In the genomic region with DNA sequence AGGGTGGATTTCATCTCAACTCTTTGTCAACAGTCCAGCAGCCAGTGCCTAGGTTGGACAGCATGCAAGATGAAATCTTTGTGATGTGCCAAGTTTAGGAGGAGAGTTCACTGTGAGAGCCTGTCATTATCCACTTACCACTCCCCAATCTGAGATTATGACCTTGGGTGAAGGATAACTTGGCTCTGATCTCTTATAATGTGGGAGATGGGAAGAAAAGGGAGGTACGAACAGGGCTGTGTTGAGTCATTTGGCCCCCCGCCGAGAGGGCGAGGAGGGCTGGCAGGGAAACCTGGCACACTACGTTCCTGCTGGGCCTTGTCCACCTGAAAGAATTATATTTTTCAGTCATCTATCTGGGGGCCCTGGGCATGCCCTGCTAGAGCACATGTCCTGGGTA, we compare ENCODE assay signal across 13 cellular contexts. TPM values are rescaled to one million over a fixed set of nuclear protein-coding genes. Genes with fewer than 3 reads are reported as not detected.
DNase-seq lines count a peak whose midpoint lies in the region; ATAC-seq and TF ChIP-seq lines count a peak whose summit lies in the region.
"Had no signal": no experiment of that assay in that cellular context is flagged by ENCODE, and none has a peak within 500 bp of the region (broad histone marks: within the 10 kb centered on the region; RNA-seq: fewer than 3 reads in every experiment).

No MANE protein-coding gene starts in this region.

- H3K36me3 ChIP-seq in suprapubic skin (no peaks in the 10 kb centered on the region), Peyer's patch (no peaks in the 10 kb centered on the region)

- WGBS in suprapubic skin: 45% methylated on average over 5 of the region's 5 CpGs

- no peak for ATAC-seq in HG03139 (IDR thresholded peaks at IDR 0.05; ENCODE audit: unreplicated experiment)
- ATAC-seq: activated CD8-positive, alpha-beta T cell treated with anti-CD3 and anti-CD28 coated beads for 36 hours had no signal

- H3K4me3 ChIP-seq in cardiac fibroblast (replicated peaks in 1 of 2; ENCODE audit: low read depth in 2 of 2, low read length in 2 of 2) (no peak overlapping the region), suprapubic skin (no peak overlapping the region), Peyer's patch (no peak overlapping the region)

- DNase-seq in NCI-H1105 treated with DMSO at 0.1 percent for 48 hours (lab: John Stamatoyannopoulos, UW) (peak; percentile 65), cardiac fibroblast (ENCODE audit: low read depth in 2 of 2) (peak; percentile 51 to 69), iPS-NIHi11 (ENCODE audit: low spot score) (peak; percentile 26), suprapubic skin (ENCODE audit: low spot score in 2 of 2) (no peak), Peyer's patch (no peak), mucosa of gallbladder (ENCODE audit: low spot score) (no peak), amniotic stem cell (lab: John Stamatoyannopoulos, UW) (no peak)
- DNase-seq: activated CD8-positive, alpha-beta T cell treated with anti-CD3 and anti-CD28 coated beads for 36 hours; activated naive CD8-positive, alpha-beta T cell treated with anti-CD3 and anti-CD28 coated beads, Interleukin-2, amount 10 ng/mL, durations not matched to agents 7 days and 5 days; effector CD8-positive, alpha-beta T cell; hippocampal formation; NCI-H1930 had no signal

- no peaks in the 10 kb centered on the region for H3K9me3 ChIP-seq in suprapubic skin
- no peaks in the 10 kb centered on the region for H3K9me3 ChIP-seq in Peyer's patch

- TF ChIP-seq POLR2A in suprapubic skin (IDR thresholded peaks at IDR 0.05) (no peak), Peyer's patch (IDR thresholded peaks at IDR 0.05) (no peak)

- no peak for TF ChIP-seq CTCF in cardiac fibroblast (IDR thresholded peaks at IDR 0.05; ENCODE audit: low read depth, low read length)
- no peak for TF ChIP-seq CTCF in suprapubic skin (IDR thresholded peaks at IDR 0.05)
- no peak for TF ChIP-seq CTCF in Peyer's patch (IDR thresholded peaks at IDR 0.05)

- no peaks in the 10 kb centered on the region for H3K27me3 ChIP-seq in suprapubic skin
- H3K27me3 ChIP-seq in Peyer's patch: no peaks in the 10 kb centered on the region

- H3K27ac ChIP-seq in suprapubic skin (peak overlapping the region; percentile 40), Peyer's patch (peak overlapping the region in 2 of 4 donors; percentile 14 to 34)

- peak; percentile 67 for TF ChIP-seq EP300 in suprapubic skin (IDR thresholded peaks at IDR 0.05)

- H3K4me1 ChIP-seq in suprapubic skin (peaks cover 74% of the 10 kb centered on the region), Peyer's patch (peaks cover 0 to 5% (median 0%) of the 10 kb centered on the region in 4 donors)

RNA-seq across cellular contexts. Expression of a gene that starts 35.8 kb away (rescaled TPM):
- total RNA-seq in suprapubic skin: 10 to 100 TPM; 10.4 to 44.0 (median 23.6) TPM
- 10 to 100 TPM in 3 of 4 donors, 1 to 10 TPM in 1; 10.0 to 99.0 (median 28.9) TPM for total RNA-seq in Peyer's patch
- total RNA-seq in mucosa of gallbladder: 67.8 TPM
- total RNA-seq: activated CD8-positive, alpha-beta T cell treated with anti-CD3 and anti-CD28 coated beads for 36 hours; activated naive CD8-positive, alpha-beta T cell treated with anti-CD3 and anti-CD28 coated beads, Interleukin-2, amount 10 ng/mL, durations not matched to agents 7 days and 5 days had no signal

Comparison
In these comparisons a context has a peak if more than half of its experiments do, and no peak if none do; other contexts are left out.
1. DNase-seq: peak in NCI-H1105 treated with DMSO at 0.1 percent for 48 hours (single experiment), cardiac fibroblast (2 of 2) and iPS-NIHi11 (single experiment); none in suprapubic skin (0 of 2), Peyer's patch (0 of 3), mucosa of gallbladder (single experiment) and amniotic stem cell (single experiment).